23 cellular contexts compared by ENCODE assay signal in the genomic region with DNA sequence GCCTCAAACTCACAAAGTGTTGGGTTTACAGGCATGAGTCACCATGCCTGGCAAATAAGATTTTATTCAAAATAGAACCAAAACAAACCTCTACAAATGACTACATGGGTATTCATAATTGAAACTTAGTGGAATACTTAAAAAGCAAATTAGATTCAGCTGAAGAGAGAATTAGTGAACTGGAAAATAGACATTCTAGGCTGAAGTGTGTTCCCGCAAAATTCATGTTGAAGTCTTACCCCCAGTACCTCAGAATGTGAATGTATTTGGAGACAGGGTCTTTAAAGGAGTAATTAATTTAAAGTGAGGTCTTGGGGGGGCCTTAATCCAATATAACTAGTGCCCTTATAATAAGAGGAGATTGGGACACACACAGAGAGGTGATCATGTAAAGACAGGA.
"Had no signal": no experiment of that assay in that cellular context is flagged by ENCODE, and none has a peak within 500 bp of the region (broad histone marks: within the 10 kb centered on the region; RNA-seq: fewer than 3 reads in every experiment).

No MANE protein-coding gene starts in this region.

- H3K4me3 ChIP-seq: MG63 had no signal

- H3K27me3 ChIP-seq: MG63 had no signal

- H3K36me3 ChIP-seq: MG63 had no signal

- FAIRE-seq: HTR-8/SVneo had no signal

- DNase-seq: Karpas-422, KG1, MG63, NCI-H1092, NCI-H1105 treated with DMSO at 0.1 percent for 48 hours, NCI-H1417 treated with DMSO at 0.1 percent for 48 hours, NCI-H146, NCI-H1694 treated with DMSO at 0.1 percent for 48 hours, NCI-H1930, NCI-H2081 treated with DMSO at 0.1 percent for 48 hours, NCI-H2171, NCI-H226, NCI-H446, NCI-H510A, NCI-H524 treated with DMSO at 0.1 percent for 48 hours, NCI-H69, NCI-H774, SHP77 had no signal

- H3K27ac ChIP-seq: HL-60, RWPE1 had no signal

- ATAC-seq: Panc1, PC-3 had no signal
